Comparison of ENCODE assay signal across 14 cellular contexts in the genomic region with DNA sequence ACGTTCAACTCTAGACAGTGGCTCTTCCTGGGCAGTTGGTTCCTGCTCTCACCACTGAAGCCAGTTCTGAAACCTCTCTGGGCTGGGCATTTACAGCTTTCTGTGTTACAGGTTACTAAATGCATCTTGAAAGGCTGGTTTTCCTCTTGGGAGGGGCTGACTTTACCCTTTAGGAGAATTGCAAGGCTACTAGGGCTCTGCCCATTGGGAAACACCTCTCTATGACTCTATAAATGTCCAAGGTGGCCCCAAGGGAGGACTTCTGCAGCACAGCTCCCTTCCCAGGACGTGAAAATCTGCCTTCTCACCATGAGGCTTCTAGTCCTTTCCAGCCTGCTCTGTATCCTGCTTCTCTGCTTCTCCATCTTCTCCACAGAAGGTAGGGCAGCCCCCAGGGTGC. TPM values are rescaled to one million over a fixed set of nuclear protein-coding genes. Genes with fewer than 3 reads are reported as not detected.
DNase-seq lines count a peak whose midpoint lies in the region; ATAC-seq, FAIRE-seq and TF ChIP-seq lines count a peak whose summit lies in the region.
"Had no signal": no experiment of that assay in that cellular context is flagged by ENCODE, and none has a peak within 500 bp of the region (broad histone marks: within the 10 kb centered on the region; RNA-seq: fewer than 3 reads in every experiment).

A gene (plus strand): TSS at position 259 of the 400 bp plus-strand sequence. CDS start 51 bp downstream, at position 310.

- no peaks in the 10 kb centered on the region for H3K9me3 ChIP-seq in Caco-2
- H3K9me3 ChIP-seq: suprapubic skin had no signal

- intact Hi-C loops in lower leg skin (cut with DNase I; ENCODE audit: low total_unique reads) (no loop called here), Caco-2 (cut with micrococcal nuclease; ENCODE audit: unreplicated experiment) (no loop called here)

- POLR2A ChIA-PET in Caco-2 (lab: Charles Lee), result no interaction called here

- no peak within 1 kb of the TSS for H3K4me3 Mint-ChIP-seq in Caco-2 (ENCODE audit: unreplicated experiment)

- no peak for TF ChIP-seq POLR2A in lower leg skin (IDR thresholded peaks at IDR 0.05)
- no peak for TF ChIP-seq POLR2A in H54 (IDR thresholded peaks at IDR 0.05; ENCODE audit: low read depth, low read length)

- peak; percentile 48 for DNase-seq in GM12865 (ENCODE audit: low read depth)
- peak in 1 of 2 donors; percentile 18 for DNase-seq in lower leg skin (ENCODE audit: low spot score in 2 of 2)
- no peak for DNase-seq in NK-92 treated with Interleukin-12 subunit alpha and Interleukin-12 subunit beta, amount 100 ng/mL, for 24 hours (lab: John Stamatoyannopoulos, UW)
- DNase-seq in H54 (ENCODE audit: insufficient read length, low spot score), result no peak
- DNase-seq in Caco-2, result no peak
- no peak for DNase-seq in urothelium cell line (ENCODE audit: low spot score)
- DNase-seq: erythroblast; GM23248; nucleus accumbens; stimulated activated CD4-positive, alpha-beta T cell treated with anti-CD3 and anti-CD28 coated beads, Interleukin-4, amount 100 ng/mL, for 24 hours had no signal

- 45 to 53% methylated on average over 2 of the region's 2 CpGs for WGBS in lower leg skin, 2 donors

- H3K36me3 ChIP-seq in Caco-2 (ENCODE audit: control insufficient read depth, insufficient read depth, low read length), result no peaks in the 10 kb centered on the region
- H3K36me3 ChIP-seq: suprapubic skin had no signal

- peaks cover 4% of the 10 kb centered on the region for H3K27me3 Mint-ChIP-seq in Caco-2 (ENCODE audit: insufficient read depth, unreplicated experiment)

- no peaks in the 10 kb centered on the region for H3K36me3 Mint-ChIP-seq in Caco-2 (ENCODE audit: insufficient read depth, unreplicated experiment)

- CTCF ChIA-PET in Caco-2 (lab: Charles Lee), result no interaction called here

- peak; percentile 50 for ATAC-seq in GM21447 (IDR thresholded peaks at IDR 0.05; ENCODE audit: unreplicated experiment)
- ATAC-seq in HG03469 (IDR thresholded peaks at IDR 0.05; ENCODE audit: unreplicated experiment), result peak; percentile 23

- peak within 1 kb of the TSS; percentile 76 for H3K4me3 ChIP-seq in GM12865 (ENCODE audit: low read depth, low read length)
- H3K4me3 ChIP-seq in lower leg skin (ENCODE audit: low read depth, poor library complexity, severe bottlenecking), result no peak within 1 kb of the TSS
- H3K4me3 ChIP-seq in Caco-2 (ENCODE audit: low read depth, low read length), result no peak within 1 kb of the TSS
- H3K4me3 ChIP-seq: GM23248, suprapubic skin had no signal

- TF ChIP-seq CTCF in GM12865 (IDR thresholded peaks at IDR 0.05; ENCODE audit: insufficient read depth, low read depth, low read length, missing control alignments), result no peak
- no peak for TF ChIP-seq CTCF in lower leg skin (IDR thresholded peaks at IDR 0.05)
- TF ChIP-seq CTCF in Caco-2 (IDR thresholded peaks at IDR 0.05; ENCODE audit: insufficient read depth in 1 of 2, low read depth in 1 of 2, low read length in 1 of 2, severe bottlenecking in 1 of 2, unreplicated experiment in 1 of 2), result no peak

- no peaks in the 10 kb centered on the region for H3K9me3 Mint-ChIP-seq in Caco-2 (ENCODE audit: unreplicated experiment)

- no peaks in the 10 kb centered on the region for H3K4me1 ChIP-seq in Caco-2

- H3K27ac Mint-ChIP-seq in Caco-2 (ENCODE audit: unreplicated experiment), result no peak within 1 kb of the TSS

- H3K4me1 Mint-ChIP-seq in Caco-2 (ENCODE audit: low read depth, unreplicated experiment), result no peaks in the 10 kb centered on the region

- FAIRE-seq in H54 (lab: Jason Lieb, UNC), result no peak
- FAIRE-seq in urothelium cell line (lab: Jason Lieb, UNC), result no peak
- FAIRE-seq: HTR-8/SVneo had no signal

- H3K27me3 ChIP-seq in Caco-2 (replicated peaks; ENCODE audit: control insufficient read depth, insufficient read depth, low read length), result no peaks in the 10 kb centered on the region
- H3K27me3 ChIP-seq: suprapubic skin had no signal

- BruUV-seq in Caco-2 (replicated peaks; lab: Mats Ljungman, UMichigan), result no TSS peak

RNA-seq across cellular contexts. Expression of the gene that starts here (rescaled TPM):
- total RNA-seq in lower leg skin, result 10 to 100 TPM; 10.3 to 25.8 (median 19.7) TPM
- not detected in 2 replicates for total RNA-seq in Caco-2 (2022)
- total RNA-seq: GM23248 had no signal

Comparison
In these comparisons a context has a peak if more than half of its experiments do, and no peak if none do; other contexts are left out.
1. RNA of the gene that starts here (total RNA-seq): 10.3 to 25.8 TPM in lower leg skin; not detected in Caco-2; every median in the first group is over 10 times any median in the second.